ENCODE assay signal across 17 cellular contexts in genomic region chr2:38556007-38556801, GRCh38.
"Had no signal": no experiment of that assay in that cellular context is flagged by ENCODE, and none has a peak within 500 bp of the region (broad histone marks: within the 10 kb centered on the region; RNA-seq: fewer than 3 reads in every experiment).

No MANE protein-coding gene starts in this region.

- H3K27ac ChIP-seq: brain microvascular endothelial cell, esophagus squamous epithelium, spleen, transverse colon had no signal

- H3K4me1 Mint-ChIP-seq: memory B cell, nephron had no signal

- H3K36me3 ChIP-seq: transverse colon had no signal

- H3K4me1 ChIP-seq: esophagus squamous epithelium, spleen had no signal

- H3K27ac Mint-ChIP-seq: activated CD4-positive, alpha-beta T cell treated with anti-CD3 and anti-CD28 coated beads, Interleukin-2, amount 10 ng/mL, durations not matched to agents 7 days and 5 days; activated naive CD8-positive, alpha-beta T cell treated with anti-CD3 and anti-CD28 coated beads for 36 hours; memory B cell; nephron; stimulated activated naive B cell treated with anti-CD40 and anti-IgM and Interleukin-4, amounts not matched to agents 10 μg/mL and 1 μg/mL and 100 μg/mL, for 72 hours had no signal

- H3K9me3 Mint-ChIP-seq: activated CD4-positive, alpha-beta T cell treated with anti-CD3 and anti-CD28 coated beads, Interleukin-2, amount 10 ng/mL, durations not matched to agents 7 days and 5 days; activated naive CD8-positive, alpha-beta T cell treated with anti-CD3 and anti-CD28 coated beads for 36 hours; memory B cell; nephron; stimulated activated naive B cell treated with anti-CD40 and anti-IgM and Interleukin-4, amounts not matched to agents 10 μg/mL and 1 μg/mL and 100 μg/mL, for 72 hours had no signal

- H3K27me3 Mint-ChIP-seq: activated CD4-positive, alpha-beta T cell treated with anti-CD3 and anti-CD28 coated beads, Interleukin-2, amount 10 ng/mL, durations not matched to agents 7 days and 5 days; activated naive CD8-positive, alpha-beta T cell treated with anti-CD3 and anti-CD28 coated beads for 36 hours had no signal

- ATAC-seq: sciatic nerve; stimulated activated naive B cell treated with anti-CD40 and anti-IgM and Interleukin-4, amounts not matched to agents 10 μg/mL and 1 μg/mL and 100 μg/mL, for 72 hours had no signal

- DNase-seq: activated CD4-positive, alpha-beta T cell treated with anti-CD3 and anti-CD28 coated beads, Interleukin-2, amount 10 ng/mL, durations not matched to agents 7 days and 5 days; activated CD4-positive, CD25-positive, alpha-beta regulatory T cell; activated gamma-delta T cell; activated naive CD8-positive, alpha-beta T cell treated with anti-CD3 and anti-CD28 coated beads for 36 hours; brain microvascular endothelial cell; esophagus squamous epithelium; foreskin fibroblast; head of caudate nucleus; spleen; stimulated activated CD4-positive, alpha-beta T cell treated with anti-CD3 and anti-CD28 coated beads, Interleukin-1b, Interleukin-23, amount 100 ng/mL, for 48 hours; stimulated activated naive B cell treated with anti-CD40 and anti-IgM and Interleukin-4, amounts not matched to agents 10 μg/mL and 1 μg/mL and 100 μg/mL, for 72 hours; substantia nigra; transverse colon had no signal

- H3K4me3 Mint-ChIP-seq: activated CD4-positive, alpha-beta T cell treated with anti-CD3 and anti-CD28 coated beads, Interleukin-2, amount 10 ng/mL, durations not matched to agents 7 days and 5 days; activated naive CD8-positive, alpha-beta T cell treated with anti-CD3 and anti-CD28 coated beads for 36 hours; memory B cell; nephron; stimulated activated naive B cell treated with anti-CD40 and anti-IgM and Interleukin-4, amounts not matched to agents 10 μg/mL and 1 μg/mL and 100 μg/mL, for 72 hours had no signal

- H3K36me3 Mint-ChIP-seq: memory B cell had no signal

- FAIRE-seq: TTC549 had no signal

- H3K4me3 ChIP-seq: esophagus squamous epithelium, spleen, transverse colon had no signal

- H3K9me3 ChIP-seq: esophagus squamous epithelium, spleen, transverse colon had no signal

- H3K27me3 ChIP-seq: brain microvascular endothelial cell, esophagus squamous epithelium, spleen, transverse colon had no signal
